Comparison of ENCODE assay signal across 8 cellular contexts in the genomic region with DNA sequence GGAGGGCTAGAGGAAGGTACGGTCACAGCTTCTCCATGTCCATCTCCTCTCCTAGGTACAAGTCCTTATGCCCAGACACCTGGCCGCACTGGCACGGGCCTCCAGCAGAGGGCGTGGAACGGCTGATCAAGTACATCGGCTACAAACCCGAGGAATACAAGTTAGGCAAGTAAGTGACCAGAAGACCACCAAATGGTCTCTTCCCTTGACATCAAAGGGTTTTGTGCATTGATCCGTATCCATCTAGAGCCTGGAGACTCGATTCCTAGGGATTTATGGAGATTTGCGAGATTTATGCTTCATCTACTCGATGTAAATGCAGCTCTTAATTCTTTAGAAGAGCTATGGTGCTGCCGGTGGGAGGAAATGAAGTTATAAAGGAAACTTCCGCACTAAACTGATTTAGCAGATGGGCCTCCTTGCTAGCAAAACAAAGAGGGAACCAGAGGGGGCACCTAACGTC. TPM values are rescaled to one million over a fixed set of nuclear protein-coding genes. Genes with fewer than 3 reads are reported as not detected.
DNase-seq lines count a peak whose midpoint lies in the region; ATAC-seq lines count a peak whose summit lies in the region.

No MANE protein-coding gene starts in this region.

- DNase-seq in C1 segment of cervical spinal cord (lab: John Stamatoyannopoulos, UW) (peak in 8 of 14 donors; percentile 1 to 39 (median 8)), HCEC 1CT (peak; percentile 50), NCI-H446 (lab: John Stamatoyannopoulos, UW) (peak; percentile 28 to 70), left lobe of liver (ENCODE audit: low spot score) (peak; percentile 87)
- peak; percentile 61 for DNase-seq in activated CD4-positive, alpha-beta T cell treated with anti-CD3 and anti-CD28 coated beads for 1 hour
- DNase-seq in central memory CD4-positive, alpha-beta T cell: peak; percentile 49
- DNase-seq in stimulated activated CD4-positive, alpha-beta T cell treated with anti-CD3 and anti-CD28 coated beads, Interleukin-4, amount 100 ng/mL, for 1 hour: peak; percentile 81

- ATAC-seq in left lobe of liver: peak; percentile 92
- no peak for ATAC-seq in HG03469 (IDR thresholded peaks at IDR 0.05; ENCODE audit: unreplicated experiment)

RNA-seq across cellular contexts. Expression of gene KCTD10, which starts 44.2 kb away (rescaled TPM):
- 7.0 TPM for total RNA-seq in left lobe of liver

RNA-seq across cellular contexts. Expression of gene UBE3B, which starts 44.6 kb away (rescaled TPM):
- total RNA-seq in left lobe of liver: 19.2 TPM

Comparison
In these comparisons a context has a peak if more than half of its experiments do, and no peak if none do; other contexts are left out.
1. DNase-seq: peak in every context shown above with its lines; median percentile 87 in left lobe of liver; 81 in stimulated activated CD4-positive, alpha-beta T cell treated with anti-CD3 and anti-CD28 coated beads, Interleukin-4, amount 100 ng/mL, for 1 hour; 61 in activated CD4-positive, alpha-beta T cell treated with anti-CD3 and anti-CD28 coated beads for 1 hour; 50 in HCEC 1CT; 49 in NCI-H446; 49 in central memory CD4-positive, alpha-beta T cell; 8 in C1 segment of cervical spinal cord.